Comparison of ENCODE assay signal across 21 cellular contexts in genomic region chr18:9931679-9932078, GRCh38. TPM values are rescaled to one million over a fixed set of nuclear protein-coding genes. Genes with fewer than 3 reads are reported as not detected.
"Had no signal": no experiment of that assay in that cellular context is flagged by ENCODE, and none has a peak within 500 bp of the region (broad histone marks: within the 10 kb centered on the region; RNA-seq: fewer than 3 reads in every experiment).

No MANE protein-coding gene starts in this region.

- H3K27me3 ChIP-seq: foreskin keratinocyte had no signal

- H3K27ac ChIP-seq: foreskin keratinocyte had no signal

- ATAC-seq: activated naive CD4-positive, alpha-beta T cell treated with anti-CD3 and anti-CD28 coated beads, Interleukin-2, amount 50 U/mL, for 72 hours; foreskin keratinocyte; sciatic nerve; stimulated activated memory B cell treated with anti-CD40 and anti-IgM and Interleukin-4, amounts not matched to agents 10 μg/mL and 1 μg/mL and 100 μg/mL, for 72 hours had no signal

- H3K27ac Mint-ChIP-seq: activated T-helper 1 cell treated with anti-CD3 and anti-CD28 coated beads, Interleukin-12 subunit alpha, Interleukin-12 subunit beta, Interleukin-2, Interleukin-4 antibody, amounts not matched to agents 30 ng/mL and 10 ng/mL and 1 ng/mL, durations not matched to agents 14 hours and 24 hours and 36 hours; stimulated activated memory B cell treated with anti-CD40 and anti-IgM and Interleukin-4, amounts not matched to agents 10 μg/mL and 1 μg/mL and 100 μg/mL, for 72 hours had no signal

- H3K27me3 Mint-ChIP-seq: stimulated activated memory B cell treated with anti-CD40 and anti-IgM and Interleukin-4, amounts not matched to agents 10 μg/mL and 1 μg/mL and 100 μg/mL, for 72 hours had no signal

- DNase-seq: activated CD4-positive, alpha-beta T cell treated with anti-CD3 and anti-CD28 coated beads, Interleukin-2, amount 50 U/mL, for 1 hour; activated CD4-positive, CD25-positive, alpha-beta regulatory T cell treated with anti-CD3 and anti-CD28 coated beads, Interleukin-2, amount 50 U/mL, for 72 hours; activated gamma-delta T cell treated with Interleukin-2 at 50 U/mL for 16 hours; amniotic stem cell; foreskin keratinocyte; hippocampal formation; mammary epithelial cell; midbrain; occipital lobe; stimulated activated CD4-positive, alpha-beta T cell treated with anti-CD3 and anti-CD28 coated beads, Interleukin-4, amount 100 ng/mL, for 4 hours had no signal

- H3K9me3 Mint-ChIP-seq: activated naive CD4-positive, alpha-beta T cell treated with anti-CD3 and anti-CD28 coated beads, Interleukin-2, amount 50 U/mL, for 72 hours; activated T-helper 1 cell treated with anti-CD3 and anti-CD28 coated beads, Interleukin-12 subunit alpha, Interleukin-12 subunit beta, Interleukin-2, Interleukin-4 antibody, amounts not matched to agents 30 ng/mL and 10 ng/mL and 1 ng/mL, durations not matched to agents 14 hours and 24 hours and 36 hours; nephron; stimulated activated memory B cell treated with anti-CD40 and anti-IgM and Interleukin-4, amounts not matched to agents 10 μg/mL and 1 μg/mL and 100 μg/mL, for 72 hours had no signal

- H3K4me3 Mint-ChIP-seq: activated T-helper 1 cell treated with anti-CD3 and anti-CD28 coated beads, Interleukin-12 subunit alpha, Interleukin-12 subunit beta, Interleukin-2, Interleukin-4 antibody, amounts not matched to agents 30 ng/mL and 10 ng/mL and 1 ng/mL, durations not matched to agents 14 hours and 24 hours and 36 hours; nephron; stimulated activated memory B cell treated with anti-CD40 and anti-IgM and Interleukin-4, amounts not matched to agents 10 μg/mL and 1 μg/mL and 100 μg/mL, for 72 hours had no signal

RNA-seq across cellular contexts. Expression of gene TXNDC2, which starts 45.9 kb away (rescaled TPM):
- total RNA-seq: activated CD8-positive, alpha-beta memory T cell treated with anti-CD3 and anti-CD28 coated beads for 36 hours; activated naive CD4-positive, alpha-beta T cell treated with anti-CD3 and anti-CD28 coated beads, Interleukin-2, amount 50 U/mL, for 72 hours; cardiac septum; epithelial cell of proximal tubule; fibroblast of lung; foreskin keratinocyte; mammary epithelial cell; occipital lobe; sciatic nerve; T-helper 1 cell treated with Interleukin-12 subunit alpha and Interleukin-12 subunit beta and Interleukin-4 antibody, amounts not matched to agents 30 ng/mL and 1 ng/mL, for 36 hours had no signal
- polyA plus RNA-seq: keratinocyte had no signal
